Comparison of ENCODE assay signal across 1 cellular context in the genomic region with DNA sequence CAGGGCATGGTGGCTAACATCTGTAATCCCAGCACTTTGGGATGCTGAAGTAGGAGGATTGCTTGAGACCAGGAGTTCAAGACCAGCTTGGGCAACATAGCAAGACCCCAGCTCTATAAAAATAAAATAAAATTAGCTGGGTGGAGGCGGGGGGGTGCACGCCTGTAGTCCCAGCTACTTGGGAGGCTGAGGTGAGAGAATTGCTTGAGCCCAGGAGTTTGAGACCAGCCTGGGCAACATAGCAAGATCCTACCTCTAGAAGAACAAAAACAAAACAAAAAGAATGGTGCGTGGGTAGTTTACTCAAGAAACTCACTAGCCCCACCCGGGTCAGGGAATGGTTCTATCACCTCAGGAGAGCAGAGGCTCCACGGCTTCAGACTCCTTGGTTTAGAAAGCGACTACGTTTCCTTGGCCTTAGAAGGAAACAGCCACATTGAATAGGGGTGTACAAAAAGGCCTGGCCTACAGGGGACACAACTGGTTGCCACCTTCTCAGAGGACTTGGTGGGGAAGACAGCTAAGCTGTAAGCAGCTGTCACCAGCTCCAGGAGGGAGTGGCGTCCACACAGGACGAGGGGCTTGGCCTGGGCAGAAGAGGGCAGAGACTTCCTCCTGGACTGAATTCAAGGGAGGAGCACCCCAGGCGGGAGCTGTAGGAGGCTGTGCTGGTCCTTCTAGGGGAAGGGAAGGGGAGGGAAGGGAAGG.
TF ChIP-seq lines count a peak whose summit lies in the region.

No MANE protein-coding gene starts in this region.

TF ChIP-seq in A549, 52 proteins besides CTCF, POLR2A, EP300 and RAD21 (continued from another document):
- TF ChIP-seq, protein P1, sequence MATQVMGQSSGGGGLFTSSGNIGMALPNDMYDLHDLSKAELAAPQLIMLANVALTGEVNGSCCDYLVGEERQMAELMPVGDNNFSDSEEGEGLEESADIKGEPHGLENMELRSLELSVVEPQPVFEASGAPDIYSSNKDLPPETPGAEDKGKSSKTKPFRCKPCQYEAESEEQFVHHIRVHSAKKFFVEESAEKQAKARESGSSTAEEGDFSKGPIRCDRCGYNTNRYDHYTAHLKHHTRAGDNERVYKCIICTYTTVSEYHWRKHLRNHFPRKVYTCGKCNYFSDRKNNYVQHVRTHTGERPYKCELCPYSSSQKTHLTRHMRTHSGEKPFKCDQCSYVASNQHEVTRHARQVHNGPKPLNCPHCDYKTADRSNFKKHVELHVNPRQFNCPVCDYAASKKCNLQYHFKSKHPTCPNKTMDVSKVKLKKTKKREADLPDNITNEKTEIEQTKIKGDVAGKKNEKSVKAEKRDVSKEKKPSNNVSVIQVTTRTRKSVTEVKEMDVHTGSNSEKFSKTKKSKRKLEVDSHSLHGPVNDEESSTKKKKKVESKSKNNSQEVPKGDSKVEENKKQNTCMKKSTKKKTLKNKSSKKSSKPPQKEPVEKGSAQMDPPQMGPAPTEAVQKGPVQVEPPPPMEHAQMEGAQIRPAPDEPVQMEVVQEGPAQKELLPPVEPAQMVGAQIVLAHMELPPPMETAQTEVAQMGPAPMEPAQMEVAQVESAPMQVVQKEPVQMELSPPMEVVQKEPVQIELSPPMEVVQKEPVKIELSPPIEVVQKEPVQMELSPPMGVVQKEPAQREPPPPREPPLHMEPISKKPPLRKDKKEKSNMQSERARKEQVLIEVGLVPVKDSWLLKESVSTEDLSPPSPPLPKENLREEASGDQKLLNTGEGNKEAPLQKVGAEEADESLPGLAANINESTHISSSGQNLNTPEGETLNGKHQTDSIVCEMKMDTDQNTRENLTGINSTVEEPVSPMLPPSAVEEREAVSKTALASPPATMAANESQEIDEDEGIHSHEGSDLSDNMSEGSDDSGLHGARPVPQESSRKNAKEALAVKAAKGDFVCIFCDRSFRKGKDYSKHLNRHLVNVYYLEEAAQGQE (IDR thresholded peaks at IDR 0.05), result no peak
- TF ChIP-seq ZC3H11A (IDR thresholded peaks at IDR 0.05) (no peak), FOSB (CRISPR knock-in tag; IDR thresholded peaks at IDR 0.05) (0 out of 2 replicates have a peak, but pooled peaks have one; percentile 24)
